ENCODE assay signal across 21 cellular contexts in the genomic region with DNA sequence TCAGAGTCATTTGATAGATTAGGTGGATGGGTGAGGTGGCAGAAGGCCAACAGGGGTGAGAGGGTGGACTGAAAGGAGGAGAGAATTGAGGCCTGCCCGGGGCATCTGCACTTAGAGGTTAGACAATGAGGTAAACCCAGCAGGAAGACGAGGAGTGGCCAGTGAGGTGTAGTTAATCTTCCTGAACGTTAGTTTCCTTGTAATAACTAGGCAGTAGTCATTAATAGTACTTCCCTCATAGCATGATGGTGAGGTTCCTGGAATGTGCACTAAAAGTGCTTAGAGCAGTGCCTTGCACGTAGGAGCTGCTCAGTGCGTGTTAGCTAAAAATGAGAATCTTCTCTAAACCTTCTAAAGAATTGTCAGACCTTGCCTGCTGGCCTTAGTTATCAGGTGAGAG.
"Had no signal": no experiment of that assay in that cellular context is flagged by ENCODE, and none has a peak within 500 bp of the region (broad histone marks: within the 10 kb centered on the region; RNA-seq: fewer than 3 reads in every experiment).

No MANE protein-coding gene starts in this region.

- H3K4me1 ChIP-seq: testis, tibial nerve, upper lobe of right lung, vagina had no signal

- H3K27me3 ChIP-seq: heart left ventricle, neutrophil, testis, tibial nerve, upper lobe of right lung, vagina had no signal

- H3K27ac ChIP-seq: coronary artery, heart left ventricle, neutrophil, testis, tibial nerve, upper lobe of right lung, vagina had no signal

- DNase-seq: effector CD4-positive, alpha-beta T cell; endodermal cell; erythroblast; heart left ventricle; hippocampal formation; kidney glomerular epithelial cell; mammary epithelial cell; naive thymus-derived CD4-positive, alpha-beta T cell; nephron progenitor cell; right cardiac atrium; small intestine; stimulated activated CD4-positive, alpha-beta T cell treated with anti-CD3 and anti-CD28 coated beads, Interleukin-4, amount 100 ng/mL, for 24 hours; stimulated activated naive B cell treated with anti-CD40 and anti-IgM and Interleukin-4, amounts not matched to agents 10 μg/mL and 1 μg/mL and 100 μg/mL, for 72 hours; stimulated activated naive CD8-positive, alpha-beta T cell treated with anti-CD3 and anti-CD28 coated beads, Interleukin-15, amount 100 ng/mL, for 72 hours; testis; upper lobe of right lung had no signal

- H3K36me3 Mint-ChIP-seq: naive thymus-derived CD4-positive, alpha-beta T cell; stimulated activated naive B cell treated with anti-CD40 and anti-IgM and Interleukin-4, amounts not matched to agents 10 μg/mL and 1 μg/mL and 100 μg/mL, for 72 hours had no signal

- ATAC-seq: heart left ventricle; left lobe of liver; naive thymus-derived CD4-positive, alpha-beta T cell; right cardiac atrium; stimulated activated naive B cell treated with anti-CD40 and anti-IgM and Interleukin-4, amounts not matched to agents 10 μg/mL and 1 μg/mL and 100 μg/mL, for 72 hours; stimulated activated naive CD8-positive, alpha-beta T cell treated with anti-CD3 and anti-CD28 coated beads, Interleukin-15, amount 100 ng/mL, for 72 hours; upper lobe of right lung had no signal

- H3K36me3 ChIP-seq: heart left ventricle, neutrophil, tibial nerve, upper lobe of right lung, vagina had no signal

- H3K4me3 ChIP-seq: coronary artery, heart left ventricle, testis, tibial nerve, upper lobe of right lung, vagina had no signal

- H3K4me1 Mint-ChIP-seq: endodermal cell; nephron progenitor cell; stimulated activated naive B cell treated with anti-CD40 and anti-IgM and Interleukin-4, amounts not matched to agents 10 μg/mL and 1 μg/mL and 100 μg/mL, for 72 hours; stimulated activated naive CD8-positive, alpha-beta T cell treated with anti-CD3 and anti-CD28 coated beads, Interleukin-15, amount 100 ng/mL, for 72 hours had no signal

- H3K4me3 Mint-ChIP-seq: endodermal cell; naive thymus-derived CD4-positive, alpha-beta T cell; nephron progenitor cell; stimulated activated naive B cell treated with anti-CD40 and anti-IgM and Interleukin-4, amounts not matched to agents 10 μg/mL and 1 μg/mL and 100 μg/mL, for 72 hours; stimulated activated naive CD8-positive, alpha-beta T cell treated with anti-CD3 and anti-CD28 coated beads, Interleukin-15, amount 100 ng/mL, for 72 hours had no signal

- H3K9me3 ChIP-seq: heart left ventricle, neutrophil, testis, tibial nerve, upper lobe of right lung, vagina had no signal

- H3K27ac Mint-ChIP-seq: endodermal cell; nephron progenitor cell; stimulated activated naive B cell treated with anti-CD40 and anti-IgM and Interleukin-4, amounts not matched to agents 10 μg/mL and 1 μg/mL and 100 μg/mL, for 72 hours had no signal

- H3K9me3 Mint-ChIP-seq: endodermal cell; naive thymus-derived CD4-positive, alpha-beta T cell; nephron progenitor cell; stimulated activated naive B cell treated with anti-CD40 and anti-IgM and Interleukin-4, amounts not matched to agents 10 μg/mL and 1 μg/mL and 100 μg/mL, for 72 hours; stimulated activated naive CD8-positive, alpha-beta T cell treated with anti-CD3 and anti-CD28 coated beads, Interleukin-15, amount 100 ng/mL, for 72 hours had no signal
